In the genomic region with DNA sequence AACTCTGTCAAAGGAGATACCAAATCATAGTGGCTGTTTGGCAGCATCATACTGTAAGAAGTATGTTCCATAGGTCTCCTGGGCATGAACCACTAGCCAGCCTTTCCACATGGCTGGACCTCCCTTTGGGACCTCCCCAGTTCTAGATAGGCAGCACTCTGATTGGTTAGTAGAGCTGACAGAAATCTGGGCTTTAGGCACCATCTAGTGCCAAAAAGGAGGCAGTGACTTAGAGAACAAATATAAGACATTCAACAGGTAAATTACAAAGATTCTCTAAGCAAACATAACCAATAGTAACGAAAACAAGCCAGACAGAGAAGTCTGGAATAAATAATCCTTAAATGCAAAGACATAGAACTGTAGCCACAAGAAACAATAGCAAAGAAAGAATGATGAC, we compare ENCODE assay signal across 8 cellular contexts.
DNase-seq lines count a peak whose midpoint lies in the region; TF ChIP-seq lines count a peak whose summit lies in the region.
"Had no signal": no experiment of that assay in that cellular context is flagged by ENCODE, and none has a peak within 500 bp of the region (broad histone marks: within the 10 kb centered on the region; RNA-seq: fewer than 3 reads in every experiment).

No MANE protein-coding gene starts in this region.

- H3K27ac ChIP-seq in endodermal cell (ENCODE audit: low read depth, low read length) = no peak overlapping the region
- no peak overlapping the region for H3K27ac ChIP-seq in trophoblast cell (ENCODE audit: low read depth, low read length)

- H3K4ac ChIP-seq in trophoblast cell (ENCODE audit: low read depth, low read length) = no peak overlapping the region

- no peaks in the 10 kb centered on the region for H3K36me3 ChIP-seq in endodermal cell (ENCODE audit: control insufficient read depth, insufficient read depth, low read length)
- peaks cover 0 to 2% of the 10 kb centered on the region in 2 experiments for H3K36me3 ChIP-seq in trophoblast cell (ENCODE audit: control insufficient read depth in 1 of 2, insufficient read depth in 2 of 2, low read length in 2 of 2)

- peaks cover 5% of the 10 kb centered on the region for H3K4me1 Mint-ChIP-seq in endodermal cell

- H4K8ac ChIP-seq in trophoblast cell (ENCODE audit: low read depth, low read length) = peak overlapping the region; percentile 29

- H4K12ac ChIP-seq in trophoblast cell (ENCODE audit: low read depth, low read length) = no peak overlapping the region

- no peaks in the 10 kb centered on the region for H3K36me3 Mint-ChIP-seq in endodermal cell (ENCODE audit: low read depth)
- H3K36me3 Mint-ChIP-seq: activated CD4-positive, alpha-beta memory T cell treated with anti-CD3 and anti-CD28 coated beads for 36 hours had no signal

- no peak overlapping the region for H2AFZ ChIP-seq in trophoblast cell (ENCODE audit: insufficient read depth, low read length, poor library complexity)

- H3K9ac ChIP-seq in endodermal cell (ENCODE audit: extremely low read depth, low read length, poor library complexity, severe bottlenecking) = no peak overlapping the region
- H3K9ac ChIP-seq in trophoblast cell (ENCODE audit: low read length) = no peak overlapping the region

- no peak overlapping the region for H3K27ac Mint-ChIP-seq in endodermal cell
- H3K27ac Mint-ChIP-seq: activated CD4-positive, alpha-beta memory T cell treated with anti-CD3 and anti-CD28 coated beads for 36 hours had no signal

- no peaks in the 10 kb centered on the region for H3K79me2 ChIP-seq in trophoblast cell (ENCODE audit: control insufficient read depth, insufficient read depth, low read length, poor library complexity)

- no peak overlapping the region for H2BK120ac ChIP-seq in trophoblast cell (ENCODE audit: insufficient read depth, low read length, poor library complexity)

- H3K4me1 ChIP-seq in endodermal cell (ENCODE audit: control insufficient read depth, insufficient read depth, low read length) (no peaks in the 10 kb centered on the region), trophoblast cell (ENCODE audit: control insufficient read depth in 1 of 2, insufficient read depth in 2 of 2, low read length in 2 of 2) (no peaks in the 10 kb centered on the region)

- no peak overlapping the region for H3K18ac ChIP-seq in trophoblast cell (ENCODE audit: low read length)

- H3K27me3 Mint-ChIP-seq in endodermal cell (ENCODE audit: insufficient read depth) = no peaks in the 10 kb centered on the region

- no peak overlapping the region for H3K4me3 Mint-ChIP-seq in endodermal cell
- H3K4me3 Mint-ChIP-seq: activated CD4-positive, alpha-beta memory T cell treated with anti-CD3 and anti-CD28 coated beads for 36 hours had no signal

- H3K9me3 ChIP-seq in endodermal cell (ENCODE audit: control insufficient read depth, low read length) = peaks cover 4% of the 10 kb centered on the region
- H3K9me3 ChIP-seq in trophoblast cell (ENCODE audit: insufficient read depth, low read depth, low read length) = no peaks in the 10 kb centered on the region

- no peak overlapping the region for H2AK5ac ChIP-seq in trophoblast cell (ENCODE audit: low read length)

- H3K79me1 ChIP-seq in trophoblast cell (ENCODE audit: low read length) = peaks cover 4% of the 10 kb centered on the region

- WGBS in endodermal cell (ENCODE audit: insufficient coverage in 1 of 2, insufficient read length in 1 of 2), 2 experiments = 71% methylated on average over 1 of the region's 1 CpG; no CpG with 5 or more reads in 1 of the 2 experiments
- WGBS in trophoblast cell (ENCODE audit: extremely low coverage, insufficient coverage, insufficient read length) = no CpG with 5 or more reads among the region's 1 CpG

- TF ChIP-seq CTCF in GM13976 (IDR thresholded peaks at IDR 0.05; ENCODE audit: borderline replicate concordance, control extremely low read depth, extremely low read depth, insufficient read depth, missing control alignments) = no peak
- peak; percentile 80 for TF ChIP-seq CTCF in endodermal cell (conservative IDR thresholded peaks at IDR 0.05)

- H3K9me3 Mint-ChIP-seq in endodermal cell = peaks cover 4% of the 10 kb centered on the region

- H3K4me3 ChIP-seq in endodermal cell (ENCODE audit: low read length) (no peak overlapping the region), trophoblast cell (ENCODE audit: low read depth, low read length) (no peak overlapping the region)

- no peak overlapping the region for H3K23ac ChIP-seq in trophoblast cell (ENCODE audit: low read length)

- peak; percentile 12 for DNase-seq in GM13976 (ENCODE audit: low spot score)
- peak; percentile 10 for DNase-seq in NCI-H146 treated with DMSO at 0.1 percent for 48 hours (lab: John Stamatoyannopoulos, UW; ENCODE audit: unreplicated experiment)
- DNase-seq in endodermal cell = no peak
- DNase-seq in trophoblast cell = peak in 1 of 2 donors; percentile 30
- no peak for DNase-seq in stimulated activated CD4-positive, alpha-beta T cell treated with anti-CD3 and anti-CD28 coated beads, Interleukin-2, amount 100 ng/mL, for 24 hours
- DNase-seq in G401 (ENCODE audit: low spot score) = no peak
- no peak for DNase-seq in cerebellar nuclear complex (lab: John Stamatoyannopoulos, UW)
- DNase-seq: activated CD4-positive, alpha-beta memory T cell treated with anti-CD3 and anti-CD28 coated beads for 36 hours had no signal

- H3K14ac ChIP-seq in trophoblast cell (ENCODE audit: low read length) = peak overlapping the region; percentile 24

- no peak overlapping the region for H3K4me2 ChIP-seq in trophoblast cell (ENCODE audit: low read length)

- in situ Hi-C loops in GM13976 (cut with MboI; ENCODE audit: low sequenced_read_pairs, unreplicated experiment) (no loop called here), G401 (cut with HindIII; ENCODE audit: low sequenced_read_pairs) (no loop called here)

- no peak overlapping the region for H2BK5ac ChIP-seq in trophoblast cell (ENCODE audit: low read depth, low read length, poor library complexity)

- H2BK12ac ChIP-seq in trophoblast cell (ENCODE audit: low read length) = peak overlapping the region; percentile 37

- peak overlapping the region; percentile 78 for H4K91ac ChIP-seq in trophoblast cell (ENCODE audit: low read depth, low read length)

- H3K27me3 ChIP-seq in endodermal cell (ENCODE audit: control insufficient read depth, insufficient read depth, low read length, poor library complexity, severe bottlenecking) (no peaks in the 10 kb centered on the region), trophoblast cell (ENCODE audit: insufficient read depth, low read length) (no peaks in the 10 kb centered on the region)

Comparison
In these comparisons a context has a peak if more than half of its experiments do, and no peak if none do; other contexts are left out.
1. DNase-seq: peak in GM13976 (single experiment) and NCI-H146 treated with DMSO at 0.1 percent for 48 hours (single experiment); none in endodermal cell (single experiment), stimulated activated CD4-positive, alpha-beta T cell treated with anti-CD3 and anti-CD28 coated beads, Interleukin-2, amount 100 ng/mL, for 24 hours (0 of 2), G401 (single experiment) and cerebellar nuclear complex (0 of 2).